5 cellular contexts compared by ENCODE assay signal in genomic region chr1:106121728-106122127, GRCh38.
"Had no signal": no experiment of that assay in that cellular context is flagged by ENCODE, and none has a peak within 500 bp of the region (broad histone marks: within the 10 kb centered on the region; RNA-seq: fewer than 3 reads in every experiment).

No MANE protein-coding gene starts in this region.

- ATAC-seq: HepG2, K562 had no signal

- H3K4me1 Mint-ChIP-seq: IgD-negative memory B cell had no signal

- DNase-seq: IMR-90 had no signal

- H3K4me3 Mint-ChIP-seq: IgD-negative memory B cell had no signal

- H3K27ac Mint-ChIP-seq: IgD-negative memory B cell had no signal

- H3K4me3 ChIP-seq: K562 had no signal

- H3K36me3 Mint-ChIP-seq: IgD-negative memory B cell had no signal

- H3K27ac ChIP-seq: HL-60 had no signal

- H3K27me3 Mint-ChIP-seq: IgD-negative memory B cell had no signal
